ENCODE assay signal across 9 cellular contexts in genomic region chr16:57926041-57926440, GRCh38. TPM values are rescaled to one million over a fixed set of nuclear protein-coding genes. Genes with fewer than 3 reads are reported as not detected.
"Had no signal": no experiment of that assay in that cellular context is flagged by ENCODE, and none has a peak within 500 bp of the region (broad histone marks: within the 10 kb centered on the region; RNA-seq: fewer than 3 reads in every experiment).

No MANE protein-coding gene starts in this region.

- H2AFZ ChIP-seq: GM23248 had no signal

- H3K9ac ChIP-seq: GM23248 had no signal

- H3K27ac ChIP-seq: GM23248 had no signal

- H3K27ac Mint-ChIP-seq: HFFc6, IgD-negative memory B cell had no signal

- H3K36me3 ChIP-seq: HAP-1 had no signal

- H3K4me1 ChIP-seq: HAP-1 had no signal

- H3K4me1 Mint-ChIP-seq: IgD-negative memory B cell had no signal

- DNase-seq: GM23248, H7, HFFc6, KBM-7 had no signal

- H3K9me3 Mint-ChIP-seq: HFFc6 had no signal

- H3K9me3 ChIP-seq: HAP-1 had no signal

- H3K4me3 Mint-ChIP-seq: HFFc6, IgD-negative memory B cell had no signal

- H3K4me3 ChIP-seq: GM23248, HAP-1 had no signal

- FAIRE-seq: HTR-8/SVneo had no signal

- ATAC-seq: HCT116 had no signal

RNA-seq across cellular contexts. Expression of gene CNGB1, which starts 44.9 kb away (rescaled TPM):
- total RNA-seq: GM23248, H7, HT-29 had no signal
- polyA plus RNA-seq: GM23248, IgD-negative memory B cell had no signal
